In genomic region chr2:205683179-205683978, GRCh38 we compare ENCODE assay signal across 8 cellular contexts. TPM values are rescaled to one million over a fixed set of nuclear protein-coding genes. Genes with fewer than 3 reads are reported as not detected.
DNase-seq lines count a peak whose midpoint lies in the region; ATAC-seq and TF ChIP-seq lines count a peak whose summit lies in the region.

No MANE protein-coding gene starts in this region.

- no peak for ATAC-seq in activated T-cell treated with anti-CD3 and anti-CD28 coated beads, Interleukin-2, amount 50 U/mL, for 4 hours
- no peak for ATAC-seq in activated naive CD8-positive, alpha-beta T cell treated with anti-CD3 and anti-CD28 coated beads, Interleukin-2, amount 50 U/mL, for 24 hours
- ATAC-seq in HG02642 (IDR thresholded peaks at IDR 0.05; ENCODE audit: poor library complexity, unreplicated experiment) (no peak), GM18505 (IDR thresholded peaks at IDR 0.05; ENCODE audit: unreplicated experiment) (no peak)

- H3K36me3 ChIP-seq in tibial artery = no peaks in the 10 kb centered on the region

- no peaks in the 10 kb centered on the region for H3K9me3 ChIP-seq in tibial artery

- peaks cover 0 to 50% (median 32%) of the 10 kb centered on the region in 4 donors for H3K4me1 ChIP-seq in tibial artery

- no peaks in the 10 kb centered on the region for H3K36me3 Mint-ChIP-seq in activated T-cell treated with anti-CD3 and anti-CD28 coated beads, Interleukin-2, amount 50 U/mL, for 4 hours (ENCODE audit: insufficient read depth)
- no peaks in the 10 kb centered on the region for H3K36me3 Mint-ChIP-seq in activated naive CD8-positive, alpha-beta T cell treated with anti-CD3 and anti-CD28 coated beads, Interleukin-2, amount 50 U/mL, for 24 hours (ENCODE audit: low read depth)

- H3K4me3 ChIP-seq in tibial artery = peak overlapping the region; percentile 59 to 79

- H3K9me3 Mint-ChIP-seq in activated T-cell treated with anti-CD3 and anti-CD28 coated beads, Interleukin-2, amount 50 U/mL, for 4 hours = no peaks in the 10 kb centered on the region
- no peaks in the 10 kb centered on the region for H3K9me3 Mint-ChIP-seq in activated naive CD8-positive, alpha-beta T cell treated with anti-CD3 and anti-CD28 coated beads, Interleukin-2, amount 50 U/mL, for 24 hours

- intact Hi-C loops in tibial artery (cut with DNase I; ENCODE audit: low total_unique reads) = loop anchor here (5.0 kb wide), 1 partner anchor 1421 kb away; no protein-coding TSS in a partner anchor

- H3K27me3 ChIP-seq in layer of hippocampus (ENCODE audit: control insufficient read depth, insufficient read depth, low read length) (no peaks in the 10 kb centered on the region), tibial artery (peaks cover 0 to 19% of the 10 kb centered on the region in 2 donors)

- no peak for TF ChIP-seq POLR2A in GM18505 (IDR thresholded peaks at IDR 0.05; ENCODE audit: borderline replicate concordance, extremely low read depth, insufficient read depth, insufficient read length)

- no peak for TF ChIP-seq CTCF in tibial artery (IDR thresholded peaks at IDR 0.05)

- peak overlapping the region; percentile 71 for H3K27ac ChIP-seq in layer of hippocampus (ENCODE audit: low read depth, low read length)
- H3K27ac ChIP-seq in tibial artery = peak overlapping the region; percentile 68 to 79

- H3K4me1 Mint-ChIP-seq in activated T-cell treated with anti-CD3 and anti-CD28 coated beads, Interleukin-2, amount 50 U/mL, for 4 hours (ENCODE audit: low read depth) = peaks cover 28% of the 10 kb centered on the region
- H3K4me1 Mint-ChIP-seq in activated naive CD8-positive, alpha-beta T cell treated with anti-CD3 and anti-CD28 coated beads, Interleukin-2, amount 50 U/mL, for 24 hours = peaks cover 43% of the 10 kb centered on the region

- H3K4me3 Mint-ChIP-seq in activated T-cell treated with anti-CD3 and anti-CD28 coated beads, Interleukin-2, amount 50 U/mL, for 4 hours = peak overlapping the region; percentile 70
- peak overlapping the region; percentile 76 for H3K4me3 Mint-ChIP-seq in activated naive CD8-positive, alpha-beta T cell treated with anti-CD3 and anti-CD28 coated beads, Interleukin-2, amount 50 U/mL, for 24 hours

- peak overlapping the region; percentile 56 for H3K27ac Mint-ChIP-seq in activated naive CD8-positive, alpha-beta T cell treated with anti-CD3 and anti-CD28 coated beads, Interleukin-2, amount 50 U/mL, for 24 hours

- DNase-seq in activated T-cell treated with anti-CD3 and anti-CD28 coated beads, Interleukin-2, amount 50 U/mL, for 4 hours = no peak
- DNase-seq in activated T-cell treated with anti-CD3 and anti-CD28 coated beads, Interleukin-2, amount 50 U/mL, for 1 hour = no peak
- DNase-seq in activated naive CD8-positive, alpha-beta T cell treated with anti-CD3 and anti-CD28 coated beads, Interleukin-2, amount 50 U/mL, for 24 hours = no peak
- DNase-seq in tibial artery = no peak
- no peak for DNase-seq in GM19240 (ENCODE audit: insufficient read length, low spot score)

- peaks cover 76% of the 10 kb centered on the region for H3K27me3 Mint-ChIP-seq in activated T-cell treated with anti-CD3 and anti-CD28 coated beads, Interleukin-2, amount 50 U/mL, for 4 hours (ENCODE audit: low read depth)
- peaks cover 72% of the 10 kb centered on the region for H3K27me3 Mint-ChIP-seq in activated naive CD8-positive, alpha-beta T cell treated with anti-CD3 and anti-CD28 coated beads, Interleukin-2, amount 50 U/mL, for 24 hours

RNA-seq across cellular contexts. Expression of gene NRP2, which starts 1.1 kb away (rescaled TPM):
- 1 to 10 TPM; 1.6 to 3.2 (median 1.6) TPM for total RNA-seq in activated T-cell treated with anti-CD3 and anti-CD28 coated beads, Interleukin-2, amount 50 U/mL, for 4 hours
